Comparison of ENCODE assay signal across 8 cellular contexts in the genomic region with DNA sequence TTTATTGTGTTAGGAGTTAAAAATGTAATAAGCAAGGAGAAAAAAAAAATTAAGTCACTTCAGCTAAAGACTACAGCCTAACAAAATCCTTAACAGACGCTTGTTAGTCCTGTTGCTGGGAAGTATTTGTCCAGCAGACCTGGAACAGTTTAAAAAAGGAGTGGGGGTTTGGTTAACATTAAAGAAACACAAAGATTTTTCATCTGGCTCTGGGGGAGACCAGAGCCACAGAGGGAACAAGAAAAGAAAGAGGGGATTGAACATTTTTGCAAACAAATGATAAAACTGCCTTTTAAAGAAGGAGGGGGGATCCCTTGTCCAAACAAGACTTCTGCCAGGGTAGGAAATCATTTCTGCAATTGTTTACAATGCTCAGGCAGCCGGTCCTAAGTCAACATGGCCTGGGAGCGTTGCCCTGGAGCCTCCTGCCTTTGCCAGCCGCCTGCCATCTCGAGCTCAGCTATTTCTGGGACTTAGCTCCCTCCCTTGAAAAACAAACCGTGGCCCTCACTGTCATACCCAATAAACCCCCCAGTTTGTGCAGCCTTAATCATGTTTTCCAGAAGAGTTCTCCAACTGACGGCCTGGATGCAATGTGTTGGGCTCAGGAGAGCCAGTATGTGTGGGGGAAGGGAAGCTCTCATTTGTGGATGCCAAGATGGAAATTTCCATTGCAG.
DNase-seq lines count a peak whose midpoint lies in the region; ATAC-seq and TF ChIP-seq lines count a peak whose summit lies in the region.

No MANE protein-coding gene starts in this region.

- no peak for TF ChIP-seq CTCF in right lobe of liver (IDR thresholded peaks at IDR 0.05)
- TF ChIP-seq CTCF in tibial artery (IDR thresholded peaks at IDR 0.05), result peak in 1 of 2 experiments; percentile 11

- H3K36me3 ChIP-seq in right lobe of liver, result no peaks in the 10 kb centered on the region
- H3K36me3 ChIP-seq in tibial artery, result no peaks in the 10 kb centered on the region

- TF ChIP-seq POLR2A in right lobe of liver (IDR thresholded peaks at IDR 0.05), result no peak

- ATAC-seq in right lobe of liver, result peak; percentile 84 to 88 (median 87)
- no peak for ATAC-seq in HG03432 (IDR thresholded peaks at IDR 0.05; ENCODE audit: unreplicated experiment)

- DNase-seq in NCI-H2081 (lab: John Stamatoyannopoulos, UW) (peak; percentile 82 to 94), T47D (ENCODE audit: low read depth in 1 of 2, low spot score in 1 of 2) (peak; percentile 36 to 88), right lobe of liver (peak; percentile 84 to 92 (median 89)), tibial artery (peak; percentile 72 to 94), OCI-M2 (lab: John Stamatoyannopoulos, UW; ENCODE audit: unreplicated experiment) (no peak)
- no peak for DNase-seq in central memory CD4-positive, alpha-beta T cell
- DNase-seq in effector CD4-positive, alpha-beta T cell, result no peak

- H3K9me3 ChIP-seq in right lobe of liver (peaks cover 0 to 2% (median 0%) of the 10 kb centered on the region in 4 donors), tibial artery (peaks cover 0 to 4% (median 0%) of the 10 kb centered on the region in 3 donors)

- intact Hi-C loops in right lobe of liver (cut with DNase I) (no loop called here), tibial artery (cut with DNase I; ENCODE audit: low total_unique reads) (no loop called here)

- H3K4me1 ChIP-seq in right lobe of liver, result peaks cover 0 to 45% (median 25%) of the 10 kb centered on the region in 4 donors
- H3K4me1 ChIP-seq in tibial artery, result peaks cover 3 to 74% (median 41%) of the 10 kb centered on the region in 4 donors

- WGBS in right lobe of liver (ENCODE audit: insufficient coverage, low coverage, low lambda C conversion rate, missing lambda C conversion rate), result 23% methylated on average over 5 of the region's 7 CpGs

- H3K27ac ChIP-seq in right lobe of liver (peak overlapping the region; percentile 34 to 71 (median 42)), tibial artery (peak overlapping the region; percentile 81 to 84)

- peak overlapping the region in 2 of 3 donors; percentile 1 to 14 for H3K4me3 ChIP-seq in right lobe of liver
- H3K4me3 ChIP-seq in tibial artery, result peak overlapping the region; percentile 8 to 32

- H3K27me3 ChIP-seq in right lobe of liver (no peaks in the 10 kb centered on the region), tibial artery (no peaks in the 10 kb centered on the region)

- in situ Hi-C loops in T47D (cut with HindIII; ENCODE audit: low pct_unique_long_range_greater_than_20kb, low sequenced_read_pairs), result no loop called here

Comparison
In these comparisons a context has a peak if more than half of its experiments do, and no peak if none do; other contexts are left out.
1. DNase-seq: peak in NCI-H2081 (2 of 2), T47D (2 of 2), right lobe of liver (3 of 3) and tibial artery (2 of 2); none in OCI-M2 (single experiment), central memory CD4-positive, alpha-beta T cell (single experiment) and effector CD4-positive, alpha-beta T cell (single experiment).